28 cellular contexts compared by ENCODE assay signal in genomic region chr9:99796231-99796630, GRCh38.
"Had no signal": no experiment of that assay in that cellular context is flagged by ENCODE, and none has a peak within 500 bp of the region (broad histone marks: within the 10 kb centered on the region; RNA-seq: fewer than 3 reads in every experiment).

No MANE protein-coding gene starts in this region.

- H3K27ac ChIP-seq: stomach, suprapubic skin, testis, thoracic aorta, thyroid gland, tibial artery, tibial nerve, transverse colon, upper lobe of left lung, upper lobe of right lung, uterus, vagina had no signal

- H3K27me3 Mint-ChIP-seq: stimulated activated memory B cell treated with anti-CD40 and anti-IgM and Interleukin-4, amounts not matched to agents 10 μg/mL and 1 μg/mL and 100 μg/mL, for 72 hours; stimulated activated naive B cell treated with anti-CD40 and anti-IgM and Interleukin-4, amounts not matched to agents 10 μg/mL and 1 μg/mL and 100 μg/mL, for 72 hours; type B pancreatic cell had no signal

- H3K36me3 ChIP-seq: stomach, suprapubic skin, thoracic aorta, thyroid gland, tibial artery, transverse colon, upper lobe of left lung, upper lobe of right lung, uterus, vagina had no signal

- H3K4me3 Mint-ChIP-seq: stimulated activated effector memory CD8-positive, alpha-beta T cell treated with anti-CD3 and anti-CD28 coated beads, Interleukin-12 subunit alpha, Interleukin-12 subunit beta, amount 100 ng/mL, for 72 hours; stimulated activated memory B cell treated with anti-CD40 and anti-IgM and Interleukin-4, amounts not matched to agents 10 μg/mL and 1 μg/mL and 100 μg/mL, for 72 hours; stimulated activated naive B cell treated with anti-CD40 and anti-IgM and Interleukin-4, amounts not matched to agents 10 μg/mL and 1 μg/mL and 100 μg/mL, for 72 hours; stimulated activated naive CD8-positive, alpha-beta T cell treated with anti-CD3 and anti-CD28 coated beads, Interleukin-15, amount 100 ng/mL, for 72 hours; stimulated activated naive CD8-positive, alpha-beta T cell treated with anti-CD3 and anti-CD28 coated beads, Interleukin-15, Interleukin-2, amounts not matched to agents 100 ng/mL and 50 ng/mL, for 24 hours; type B pancreatic cell had no signal

- ATAC-seq: stimulated activated effector memory CD8-positive, alpha-beta T cell treated with anti-CD3 and anti-CD28 coated beads, Interleukin-12 subunit alpha, Interleukin-12 subunit beta, amount 100 ng/mL, for 72 hours; stimulated activated memory B cell treated with anti-CD40 and anti-IgM and Interleukin-4, amounts not matched to agents 10 μg/mL and 1 μg/mL and 100 μg/mL, for 72 hours; stimulated activated naive B cell treated with anti-CD40 and anti-IgM and Interleukin-4, amounts not matched to agents 10 μg/mL and 1 μg/mL and 100 μg/mL, for 72 hours; stimulated activated naive CD8-positive, alpha-beta T cell treated with anti-CD3 and anti-CD28 coated beads, Interleukin-15, amount 100 ng/mL, for 72 hours; stimulated activated naive CD8-positive, alpha-beta T cell treated with anti-CD3 and anti-CD28 coated beads, Interleukin-15, Interleukin-2, amounts not matched to agents 100 U/mL and 50 U/mL, for 24 hours; upper lobe of right lung had no signal

- H3K9me3 ChIP-seq: stomach, suprapubic skin, testis, thoracic aorta, thyroid gland, tibial artery, tibial nerve, transverse colon, upper lobe of left lung, upper lobe of right lung, uterus, vagina had no signal

- H3K4me3 ChIP-seq: stomach, suprapubic skin, testis, thoracic aorta, thyroid gland, tibial artery, tibial nerve, transverse colon, upper lobe of left lung, upper lobe of right lung, uterus, vagina had no signal

- H3K36me3 Mint-ChIP-seq: stimulated activated effector memory CD8-positive, alpha-beta T cell treated with anti-CD3 and anti-CD28 coated beads, Interleukin-12 subunit alpha, Interleukin-12 subunit beta, amount 100 ng/mL, for 72 hours had no signal

- H3K9me3 Mint-ChIP-seq: stimulated activated effector memory CD8-positive, alpha-beta T cell treated with anti-CD3 and anti-CD28 coated beads, Interleukin-12 subunit alpha, Interleukin-12 subunit beta, amount 100 ng/mL, for 72 hours; stimulated activated memory B cell treated with anti-CD40 and anti-IgM and Interleukin-4, amounts not matched to agents 10 μg/mL and 1 μg/mL and 100 μg/mL, for 72 hours; stimulated activated naive CD8-positive, alpha-beta T cell treated with anti-CD3 and anti-CD28 coated beads, Interleukin-15, amount 100 ng/mL, for 72 hours; stimulated activated naive CD8-positive, alpha-beta T cell treated with anti-CD3 and anti-CD28 coated beads, Interleukin-15, Interleukin-2, amounts not matched to agents 100 ng/mL and 50 ng/mL, for 24 hours; type B pancreatic cell had no signal

- DNase-seq: stimulated activated CD4-positive, alpha-beta T cell treated with anti-CD3 and anti-CD28 coated beads, Interleukin-2, amount 100 ng/mL, for 48 hours; stimulated activated CD4-positive, alpha-beta T cell treated with anti-CD3 and anti-CD28 coated beads, Interleukin-4, amount 100 ng/mL, for 1 hour; stimulated activated CD4-positive, alpha-beta T cell treated with anti-CD3 and anti-CD28 coated beads, Interleukin-4, amount 100 ng/mL, for 24 hours; stimulated activated CD4-positive, alpha-beta T cell treated with anti-CD3 and anti-CD28 coated beads, Interleukin-4, amount 100 ng/mL, for 4 hours; stimulated activated CD8-positive, alpha-beta memory T cell treated with anti-CD3 and anti-CD28 coated beads, Interleukin-4, amount 100 ng/mL, for 48 hours; stimulated activated naive B cell treated with anti-CD40 and anti-IgM and Interleukin-4, amounts not matched to agents 10 μg/mL and 1 μg/mL and 100 μg/mL, for 72 hours; stimulated activated naive CD4-positive, alpha-beta T cell; stimulated activated naive CD4-positive, alpha-beta T cell treated with Interleukin-2 at 50 U/mL for 16 hours; stimulated activated naive CD8-positive, alpha-beta T cell treated with anti-CD3 and anti-CD28 coated beads, Interleukin-15, amount 100 ng/mL, for 72 hours; stimulated activated naive CD8-positive, alpha-beta T cell treated with anti-CD3 and anti-CD28 coated beads, Interleukin-15, Interleukin-2, amounts not matched to agents 100 U/mL and 50 U/mL, for 24 hours; stomach; substantia nigra; testis; thyroid gland; tibial artery; transverse colon; trophoblast cell; upper lobe of right lung; uterus had no signal

- H3K27ac Mint-ChIP-seq: stimulated activated effector memory CD8-positive, alpha-beta T cell treated with anti-CD3 and anti-CD28 coated beads, Interleukin-12 subunit alpha, Interleukin-12 subunit beta, amount 100 ng/mL, for 72 hours; stimulated activated memory B cell treated with anti-CD40 and anti-IgM and Interleukin-4, amounts not matched to agents 10 μg/mL and 1 μg/mL and 100 μg/mL, for 72 hours; stimulated activated naive B cell treated with anti-CD40 and anti-IgM and Interleukin-4, amounts not matched to agents 10 μg/mL and 1 μg/mL and 100 μg/mL, for 72 hours; stimulated activated naive CD8-positive, alpha-beta T cell treated with anti-CD3 and anti-CD28 coated beads, Interleukin-15, amount 100 ng/mL, for 72 hours; stimulated activated naive CD8-positive, alpha-beta T cell treated with anti-CD3 and anti-CD28 coated beads, Interleukin-15, Interleukin-2, amounts not matched to agents 100 ng/mL and 50 ng/mL, for 24 hours; type B pancreatic cell had no signal

- H3K4me1 ChIP-seq: stomach, suprapubic skin, testis, thyroid gland, tibial artery, tibial nerve, transverse colon, upper lobe of left lung, upper lobe of right lung, uterus, vagina had no signal

- H3K4me1 Mint-ChIP-seq: stimulated activated effector memory CD8-positive, alpha-beta T cell treated with anti-CD3 and anti-CD28 coated beads, Interleukin-12 subunit alpha, Interleukin-12 subunit beta, amount 100 ng/mL, for 72 hours; stimulated activated memory B cell treated with anti-CD40 and anti-IgM and Interleukin-4, amounts not matched to agents 10 μg/mL and 1 μg/mL and 100 μg/mL, for 72 hours; stimulated activated naive CD8-positive, alpha-beta T cell treated with anti-CD3 and anti-CD28 coated beads, Interleukin-15, amount 100 ng/mL, for 72 hours had no signal
